11 cellular contexts compared by ENCODE assay signal in the genomic region with DNA sequence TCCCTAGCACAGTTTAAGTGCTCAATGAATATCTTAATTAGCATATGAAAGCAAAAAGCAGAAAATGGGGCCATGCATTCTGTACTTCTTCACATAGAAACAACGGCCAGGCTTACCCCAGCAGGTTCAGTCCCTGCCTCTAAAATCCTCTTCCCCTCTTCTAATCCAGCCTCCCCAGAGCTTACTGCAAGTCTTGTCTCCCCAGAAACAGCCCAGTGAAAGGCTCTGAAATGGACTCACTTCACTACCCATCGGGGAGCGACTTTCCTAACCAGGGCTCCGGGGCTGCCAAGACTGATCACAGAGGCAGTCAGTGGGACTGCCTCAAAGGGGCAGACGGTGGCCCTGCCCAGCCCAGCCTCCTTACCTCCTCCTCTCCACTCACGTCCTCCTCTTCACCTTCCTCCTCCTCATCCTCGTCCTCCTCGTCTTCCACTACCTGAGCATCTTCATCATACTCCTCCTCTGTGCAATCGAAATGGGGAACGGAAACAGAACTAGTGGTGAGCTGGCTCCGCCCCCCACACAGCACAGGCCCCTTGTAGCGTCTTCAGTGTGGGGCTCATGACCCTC. TPM values are rescaled to one million over a fixed set of nuclear protein-coding genes. Genes with fewer than 3 reads are reported as not detected.
A peak's percentile ranks its signal among the peaks of the same experiment; 100 is the strongest.
DNase-seq lines count a peak whose midpoint lies in the region; ATAC-seq, FAIRE-seq and TF ChIP-seq lines count a peak whose summit lies in the region.
"Had no signal": no experiment of that assay in that cellular context is flagged by ENCODE, and none has a peak within 500 bp of the region (broad histone marks: within the 10 kb centered on the region; RNA-seq: fewer than 3 reads in every experiment).

No MANE protein-coding gene starts in this region.

- H3K27me3 Mint-ChIP-seq in CD4-positive, CD25-positive, alpha-beta regulatory T cell = no peaks in the 10 kb centered on the region
- H3K27me3 Mint-ChIP-seq in brain (no peaks in the 10 kb centered on the region), neural progenitor cell (ENCODE audit: insufficient read depth, low read depth) (peaks cover 2% of the 10 kb centered on the region)

- no peak for ATAC-seq in CD4-positive, CD25-positive, alpha-beta regulatory T cell (ENCODE audit: low read depth in 2 of 2)
- no peak for ATAC-seq in HG03039 (IDR thresholded peaks at IDR 0.05; ENCODE audit: unreplicated experiment)
- ATAC-seq in GM18858 (IDR thresholded peaks at IDR 0.05; ENCODE audit: unreplicated experiment) = no peak

- POLR2A ChIA-PET in HEK293 (lab: Yijun Ruan, JAX) = no interaction called here

- H3K27ac Mint-ChIP-seq in CD4-positive, CD25-positive, alpha-beta regulatory T cell = peak overlapping the region; percentile 4 to 90 (median 73)
- peak overlapping the region; percentile 33 to 84 (median 60) for H3K27ac Mint-ChIP-seq in brain
- peak overlapping the region; percentile 82 for H3K27ac Mint-ChIP-seq in neural progenitor cell

- H3K4me1 ChIP-seq in CD4-positive, CD25-positive, alpha-beta regulatory T cell (ENCODE audit: control insufficient read depth, insufficient read depth, low read length, poor library complexity, severe bottlenecking) = peaks cover 20% of the 10 kb centered on the region
- H3K4me1 ChIP-seq in HEK293 (ENCODE audit: control insufficient read depth, insufficient read depth, low read length) (no peaks in the 10 kb centered on the region), neural progenitor cell (no peaks in the 10 kb centered on the region), colonic mucosa (peaks cover 5% of the 10 kb centered on the region)
- H3K4me1 ChIP-seq: SJSA1 had no signal

- peaks cover 14 to 29% (median 22%) of the 10 kb centered on the region in 4 donors for H3K4me1 Mint-ChIP-seq in CD4-positive, CD25-positive, alpha-beta regulatory T cell
- peaks cover 12% of the 10 kb centered on the region for H3K4me1 Mint-ChIP-seq in brain
- H3K4me1 Mint-ChIP-seq in neural progenitor cell = peaks cover 16% of the 10 kb centered on the region

- intact Hi-C loops in colonic mucosa (cut with DNase I) = loop anchor here (2.0 to 5.0 kb wide), 2 partner anchors 45 to 92 kb away; no protein-coding TSS in a partner anchor

- H3K79me2 ChIP-seq in neural progenitor cell (ENCODE audit: low read depth) = peaks cover 34% of the 10 kb centered on the region

- no peak overlapping the region for H3K27ac ChIP-seq in CD4-positive, CD25-positive, alpha-beta regulatory T cell (ENCODE audit: insufficient read depth, low read length, poor library complexity, severe bottlenecking)
- no peak overlapping the region for H3K27ac ChIP-seq in HEK293 (ENCODE audit: extremely low read depth, low read depth, low read length)
- H3K27ac ChIP-seq in neural progenitor cell = no peak overlapping the region
- H3K27ac ChIP-seq in colonic mucosa = no peak overlapping the region
- H3K27ac ChIP-seq: ascending aorta, SJSA1 had no signal

- FAIRE-seq in RCC 7860 (lab: Jason Lieb, UNC) = no peak

- peaks cover 63% of the 10 kb centered on the region for H3K36me3 ChIP-seq in CD4-positive, CD25-positive, alpha-beta regulatory T cell (ENCODE audit: control insufficient read depth, insufficient read depth, low read length)
- H3K36me3 ChIP-seq in HEK293 (ENCODE audit: control insufficient read depth in 2 of 2, insufficient read depth in 1 of 2, low read length in 2 of 2) (peaks cover 46 to 89% of the 10 kb centered on the region in 2 experiments), neural progenitor cell (peaks cover 11% of the 10 kb centered on the region), colonic mucosa (peaks cover 7% of the 10 kb centered on the region)

- no peak overlapping the region for H2AFZ ChIP-seq in neural progenitor cell (replicated peaks)

- H3K27me3 ChIP-seq in CD4-positive, CD25-positive, alpha-beta regulatory T cell (ENCODE audit: control insufficient read depth, insufficient read depth, low read length) = no peaks in the 10 kb centered on the region
- H3K27me3 ChIP-seq in neural progenitor cell (no peaks in the 10 kb centered on the region), colonic mucosa (no peaks in the 10 kb centered on the region)
- H3K27me3 ChIP-seq: ascending aorta, SJSA1 had no signal

- H3K36me3 Mint-ChIP-seq in CD4-positive, CD25-positive, alpha-beta regulatory T cell = peaks cover 30% of the 10 kb centered on the region
- H3K36me3 Mint-ChIP-seq in brain (peaks cover 83% of the 10 kb centered on the region), neural progenitor cell (peaks cover 49% of the 10 kb centered on the region)

- H4K20me1 ChIP-seq in neural progenitor cell (ENCODE audit: low read depth) = peaks cover 79% of the 10 kb centered on the region

- peaks cover 27% of the 10 kb centered on the region for H3F3A ChIP-seq in neural progenitor cell (ENCODE audit: low read depth)

- H3K9me3 ChIP-seq in CD4-positive, CD25-positive, alpha-beta regulatory T cell (ENCODE audit: control insufficient read depth in 2 of 2, low read length in 2 of 2) = no peaks in the 10 kb centered on the region
- H3K9me3 ChIP-seq in HEK293 (ENCODE audit: control insufficient read depth, insufficient read depth, low read depth, low read length) (no peaks in the 10 kb centered on the region), neural progenitor cell (ENCODE audit: low read depth) (no peaks in the 10 kb centered on the region), colonic mucosa (no peaks in the 10 kb centered on the region)
- H3K9me3 ChIP-seq: ascending aorta, SJSA1 had no signal

- CTCF ChIA-PET in HEK293 (lab: Yijun Ruan, JAX) = interaction anchor here (0.9 to 4.1 kb wide), 4 partner anchors 10 to 93 kb away, joined by 3 to 46 read pairs (median 5); no protein-coding TSS in a partner anchor

- no peak overlapping the region for H3K9ac ChIP-seq in neural progenitor cell
- H3K9ac ChIP-seq in colonic mucosa (ENCODE audit: low read depth in 2 of 2, low read length in 2 of 2) = no peak overlapping the region

- no peak overlapping the region for H3K4me3 ChIP-seq in CD4-positive, CD25-positive, alpha-beta regulatory T cell (ENCODE audit: low read depth, low read length)
- H3K4me3 ChIP-seq in HEK293 (ENCODE audit: low read depth, low read length) = no peak overlapping the region
- H3K4me3 ChIP-seq in neural progenitor cell = no peak overlapping the region
- no peak overlapping the region for H3K4me3 ChIP-seq in colonic mucosa
- H3K4me3 ChIP-seq: ascending aorta, SJSA1 had no signal

- H3K4me2 ChIP-seq in neural progenitor cell = no peak overlapping the region

- H3K4me3 Mint-ChIP-seq in CD4-positive, CD25-positive, alpha-beta regulatory T cell = no peak overlapping the region
- H3K4me3 Mint-ChIP-seq in brain (no peak overlapping the region), neural progenitor cell (no peak overlapping the region)

- no peaks in the 10 kb centered on the region for H3K9me3 Mint-ChIP-seq in CD4-positive, CD25-positive, alpha-beta regulatory T cell
- no peaks in the 10 kb centered on the region for H3K9me3 Mint-ChIP-seq in brain
- H3K9me3 Mint-ChIP-seq in neural progenitor cell = no peaks in the 10 kb centered on the region

- DNase-seq in CD4-positive, CD25-positive, alpha-beta regulatory T cell = no peak
- DNase-seq in neural progenitor cell (ENCODE audit: low spot score) (no peak), RCC 7860 (ENCODE audit: low spot score) (no peak), colonic mucosa (no peak)
- DNase-seq: activated CD4-positive, alpha-beta T cell treated with anti-CD3 and anti-CD28 coated beads, Interleukin-2, amount 50 U/mL, for 1 hour had no signal

- TF ChIP-seq CTCF in HEK293 (tag by site-specific recombination; IDR thresholded peaks at IDR 0.05) = no peak
- TF ChIP-seq CTCF in brain (conservative IDR thresholded peaks at IDR 0.05) = no peak
- no peak for TF ChIP-seq CTCF in neural progenitor cell (IDR thresholded peaks at IDR 0.05)
- TF ChIP-seq CTCF in colonic mucosa (IDR thresholded peaks at IDR 0.05) = no peak

TF ChIP-seq in HEK293, 187 proteins besides CTCF, POLR2A, EP300 and RAD21 (continues in another document):
- TF ChIP-seq ZFHX2 (tag by site-specific recombination; conservative IDR thresholded peaks at IDR 0.05) (0 out of 2 replicates have a peak, but pooled peaks have one; percentile 16), EGR2 (tag by site-specific recombination; IDR thresholded peaks at IDR 0.05; ENCODE audit: low read depth) (peak; percentile 52), ZNF792 (tag by site-specific recombination; IDR thresholded peaks at IDR 0.05) (no peak)
- TF ChIP-seq, protein P1, sequence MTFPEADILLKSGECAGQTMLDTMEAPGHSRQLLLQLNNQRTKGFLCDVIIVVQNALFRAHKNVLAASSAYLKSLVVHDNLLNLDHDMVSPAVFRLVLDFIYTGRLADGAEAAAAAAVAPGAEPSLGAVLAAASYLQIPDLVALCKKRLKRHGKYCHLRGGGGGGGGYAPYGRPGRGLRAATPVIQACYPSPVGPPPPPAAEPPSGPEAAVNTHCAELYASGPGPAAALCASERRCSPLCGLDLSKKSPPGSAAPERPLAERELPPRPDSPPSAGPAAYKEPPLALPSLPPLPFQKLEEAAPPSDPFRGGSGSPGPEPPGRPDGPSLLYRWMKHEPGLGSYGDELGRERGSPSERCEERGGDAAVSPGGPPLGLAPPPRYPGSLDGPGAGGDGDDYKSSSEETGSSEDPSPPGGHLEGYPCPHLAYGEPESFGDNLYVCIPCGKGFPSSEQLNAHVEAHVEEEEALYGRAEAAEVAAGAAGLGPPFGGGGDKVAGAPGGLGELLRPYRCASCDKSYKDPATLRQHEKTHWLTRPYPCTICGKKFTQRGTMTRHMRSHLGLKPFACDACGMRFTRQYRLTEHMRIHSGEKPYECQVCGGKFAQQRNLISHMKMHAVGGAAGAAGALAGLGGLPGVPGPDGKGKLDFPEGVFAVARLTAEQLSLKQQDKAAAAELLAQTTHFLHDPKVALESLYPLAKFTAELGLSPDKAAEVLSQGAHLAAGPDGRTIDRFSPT (tag by site-specific recombination; IDR thresholded peaks at IDR 0.05) = no peak
- TF ChIP-seq, protein P2, sequence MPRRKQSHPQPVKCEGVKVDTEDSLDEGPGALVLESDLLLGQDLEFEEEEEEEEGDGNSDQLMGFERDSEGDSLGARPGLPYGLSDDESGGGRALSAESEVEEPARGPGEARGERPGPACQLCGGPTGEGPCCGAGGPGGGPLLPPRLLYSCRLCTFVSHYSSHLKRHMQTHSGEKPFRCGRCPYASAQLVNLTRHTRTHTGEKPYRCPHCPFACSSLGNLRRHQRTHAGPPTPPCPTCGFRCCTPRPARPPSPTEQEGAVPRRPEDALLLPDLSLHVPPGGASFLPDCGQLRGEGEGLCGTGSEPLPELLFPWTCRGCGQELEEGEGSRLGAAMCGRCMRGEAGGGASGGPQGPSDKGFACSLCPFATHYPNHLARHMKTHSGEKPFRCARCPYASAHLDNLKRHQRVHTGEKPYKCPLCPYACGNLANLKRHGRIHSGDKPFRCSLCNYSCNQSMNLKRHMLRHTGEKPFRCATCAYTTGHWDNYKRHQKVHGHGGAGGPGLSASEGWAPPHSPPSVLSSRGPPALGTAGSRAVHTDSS (tag by site-specific recombination; IDR thresholded peaks at IDR 0.05) = peak; percentile 93

RNA-seq across cellular contexts. Expression of a gene that starts 38.0 kb away (rescaled TPM):
- 89.4 TPM for total RNA-seq in CD4-positive, CD25-positive, alpha-beta regulatory T cell
- polyA plus RNA-seq in CD4-positive, CD25-positive, alpha-beta regulatory T cell = 100 to 1,000 TPM in 1 of 4 donors, 10 to 100 TPM in 3; 71.4 to 104 (median 88.0) TPM
- polyA plus RNA-seq in brain (ENCODE audit: insufficient read depth, low read depth, low replicate concordance) = 214 TPM
- total RNA-seq in neural progenitor cell (ENCODE audit: low replicate concordance) = 250 and 333 TPM in 2 replicates
- total RNA-seq in colonic mucosa = 100 to 1,000 TPM; 126 to 177 TPM
